In the genomic region with DNA sequence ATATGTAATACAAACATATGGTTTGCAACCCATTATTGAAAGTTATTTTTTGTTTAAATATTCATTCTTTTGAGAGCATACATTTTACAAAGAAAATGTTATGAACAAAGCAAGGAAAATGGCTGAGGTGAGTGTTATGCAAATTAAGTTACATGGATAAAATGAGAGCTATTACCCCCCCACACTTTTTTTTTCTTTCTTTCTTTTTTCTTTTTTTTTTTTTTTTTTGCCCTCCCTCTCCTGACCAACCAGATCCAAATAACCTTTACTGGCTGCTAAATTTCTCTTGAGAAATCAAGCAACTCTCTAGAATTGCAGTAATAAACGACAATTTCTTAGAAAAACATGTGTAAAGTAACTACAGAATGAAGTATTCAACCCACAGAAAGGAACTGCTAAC, we compare ENCODE assay signal across 1 cellular context.
TF ChIP-seq lines count a peak whose summit lies in the region.

No MANE protein-coding gene starts in this region.

TF ChIP-seq in IMR-90, 13 proteins besides CTCF, POLR2A, EP300 and RAD21 (continued from another document):
- TF ChIP-seq, protein P1, sequence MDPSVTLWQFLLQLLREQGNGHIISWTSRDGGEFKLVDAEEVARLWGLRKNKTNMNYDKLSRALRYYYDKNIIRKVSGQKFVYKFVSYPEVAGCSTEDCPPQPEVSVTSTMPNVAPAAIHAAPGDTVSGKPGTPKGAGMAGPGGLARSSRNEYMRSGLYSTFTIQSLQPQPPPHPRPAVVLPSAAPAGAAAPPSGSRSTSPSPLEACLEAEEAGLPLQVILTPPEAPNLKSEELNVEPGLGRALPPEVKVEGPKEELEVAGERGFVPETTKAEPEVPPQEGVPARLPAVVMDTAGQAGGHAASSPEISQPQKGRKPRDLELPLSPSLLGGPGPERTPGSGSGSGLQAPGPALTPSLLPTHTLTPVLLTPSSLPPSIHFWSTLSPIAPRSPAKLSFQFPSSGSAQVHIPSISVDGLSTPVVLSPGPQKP (IDR thresholded peaks at IDR 0.05; ENCODE audit: borderline replicate concordance, low read depth, low read length) = no peak
- TF ChIP-seq MAZ (IDR thresholded peaks at IDR 0.05; ENCODE audit: borderline replicate concordance, low read depth, low read length) = no peak
